Comparison of ENCODE assay signal across 11 cellular contexts in genomic region chr1:3417082-3417728, GRCh38. TPM values are rescaled to one million over a fixed set of nuclear protein-coding genes. Genes with fewer than 3 reads are reported as not detected.
DNase-seq lines count a peak whose midpoint lies in the region; ATAC-seq, FAIRE-seq and TF ChIP-seq lines count a peak whose summit lies in the region.
"Had no signal": no experiment of that assay in that cellular context is flagged by ENCODE, and none has a peak within 500 bp of the region (broad histone marks: within the 10 kb centered on the region; RNA-seq: fewer than 3 reads in every experiment).

No MANE protein-coding gene starts in this region.

- no peaks in the 10 kb centered on the region for H3K27me3 Mint-ChIP-seq in Caco-2 (ENCODE audit: insufficient read depth, unreplicated experiment)
- peaks cover 24% of the 10 kb centered on the region for H3K27me3 Mint-ChIP-seq in astrocyte (ENCODE audit: low read depth, unreplicated experiment)

- H3K4me2 ChIP-seq in astrocyte (ENCODE audit: low read length) = no peak overlapping the region

- no peaks in the 10 kb centered on the region for H3K4me1 Mint-ChIP-seq in Caco-2 (ENCODE audit: low read depth, unreplicated experiment)
- no peaks in the 10 kb centered on the region for H3K4me1 Mint-ChIP-seq in astrocyte (ENCODE audit: low read depth, unreplicated experiment)
- H3K4me1 Mint-ChIP-seq: activated naive CD8-positive, alpha-beta T cell treated with anti-CD3 and anti-CD28 coated beads, Interleukin-2, amount 50 U/mL, for 24 hours had no signal

- TF ChIP-seq CTCF in Caco-2 (IDR thresholded peaks at IDR 0.05; ENCODE audit: insufficient read depth in 1 of 2, low read depth in 1 of 2, low read length in 1 of 2, severe bottlenecking in 1 of 2, unreplicated experiment in 1 of 2) = peak; percentile 11 to 16
- TF ChIP-seq CTCF in HFF-Myc (IDR thresholded peaks at IDR 0.05; ENCODE audit: low read depth, low read length, missing control alignments) = peak; percentile 47
- TF ChIP-seq CTCF in astrocyte (IDR thresholded peaks at IDR 0.05; ENCODE audit: insufficient read depth, low read depth, low read length) = peak; percentile 26

- no peak overlapping the region for H3K9ac ChIP-seq in astrocyte (ENCODE audit: low read length)

- H3K4me1 ChIP-seq in Caco-2 (no peaks in the 10 kb centered on the region), astrocyte (ENCODE audit: insufficient read depth, low read length) (no peaks in the 10 kb centered on the region)

- no peak overlapping the region for H3K27ac ChIP-seq in astrocyte (ENCODE audit: low read depth, low read length)

- H3K9me3 Mint-ChIP-seq in Caco-2 (ENCODE audit: unreplicated experiment) = no peaks in the 10 kb centered on the region
- peaks cover 15% of the 10 kb centered on the region for H3K9me3 Mint-ChIP-seq in astrocyte (ENCODE audit: unreplicated experiment)
- H3K9me3 Mint-ChIP-seq: activated naive CD8-positive, alpha-beta T cell treated with anti-CD3 and anti-CD28 coated beads, Interleukin-2, amount 50 U/mL, for 24 hours had no signal

- no TSS peak for BruUV-seq in Caco-2 (replicated peaks; lab: Mats Ljungman, UMichigan)

- intact Hi-C loops in Caco-2 (cut with micrococcal nuclease; ENCODE audit: unreplicated experiment) = no loop called here

- no peaks in the 10 kb centered on the region for H3K36me3 ChIP-seq in Caco-2 (ENCODE audit: control insufficient read depth, insufficient read depth, low read length)
- H3K36me3 ChIP-seq in astrocyte (ENCODE audit: insufficient read depth, low read length) = no peaks in the 10 kb centered on the region

- H4K20me1 ChIP-seq in astrocyte (ENCODE audit: insufficient read depth, low read length) = no peaks in the 10 kb centered on the region

- H3K36me3 Mint-ChIP-seq in Caco-2 (ENCODE audit: insufficient read depth, unreplicated experiment) = no peaks in the 10 kb centered on the region
- H3K36me3 Mint-ChIP-seq in astrocyte (ENCODE audit: low read depth, unreplicated experiment) = peaks cover 5% of the 10 kb centered on the region

- no peak for DNase-seq in Caco-2
- DNase-seq in HFF-Myc (ENCODE audit: extremely low read depth, low read depth) = no peak
- no peak for DNase-seq in astrocyte (ENCODE audit: low read depth)
- peak; percentile 18 for DNase-seq in mucosa of gallbladder (ENCODE audit: low spot score)
- DNase-seq in stimulated activated CD4-positive, alpha-beta T cell treated with anti-CD3 and anti-CD28 coated beads, Interleukin-4, amount 100 ng/mL, for 24 hours = no peak
- DNase-seq in NCI-H2107 (lab: John Stamatoyannopoulos, UW) = no peak
- DNase-seq in HTR-8/SVneo (ENCODE audit: insufficient read length, low spot score) = no peak
- DNase-seq: activated naive CD8-positive, alpha-beta T cell treated with anti-CD3 and anti-CD28 coated beads, Interleukin-2, amount 50 U/mL, for 24 hours; NCI-H526 treated with DMSO at 0.1 percent for 48 hours had no signal

- no peak overlapping the region for H2AFZ ChIP-seq in astrocyte (ENCODE audit: low read depth, low read length)

- H3K4me3 ChIP-seq in Caco-2 (ENCODE audit: low read depth, low read length) (no peak overlapping the region), HFF-Myc (replicated peaks; ENCODE audit: low read depth, low read length) (no peak overlapping the region), astrocyte (ENCODE audit: insufficient read depth, low read depth, low read length) (no peak overlapping the region)

- FAIRE-seq in astrocyte (lab: Jason Lieb, UNC) (no peak), HTR-8/SVneo (lab: Jason Lieb, UNC) (no peak)

- no peak overlapping the region for H3K4me3 Mint-ChIP-seq in Caco-2 (ENCODE audit: unreplicated experiment)
- no peak overlapping the region for H3K4me3 Mint-ChIP-seq in astrocyte (ENCODE audit: unreplicated experiment)
- H3K4me3 Mint-ChIP-seq: activated naive CD8-positive, alpha-beta T cell treated with anti-CD3 and anti-CD28 coated beads, Interleukin-2, amount 50 U/mL, for 24 hours had no signal

- H3K9me3 ChIP-seq in Caco-2 (no peaks in the 10 kb centered on the region; the same call in 1 of the 2 replicates), astrocyte (ENCODE audit: insufficient read depth, low read depth, low read length) (peaks cover 5% of the 10 kb centered on the region)

- CTCF ChIA-PET in Caco-2 (lab: Charles Lee) = no interaction called here

- H3K79me2 ChIP-seq in astrocyte (ENCODE audit: insufficient read depth, low read length) = no peaks in the 10 kb centered on the region

- H3K27ac Mint-ChIP-seq in Caco-2 (ENCODE audit: unreplicated experiment) = no peak overlapping the region
- no peak overlapping the region for H3K27ac Mint-ChIP-seq in astrocyte (ENCODE audit: unreplicated experiment)
- H3K27ac Mint-ChIP-seq: activated naive CD8-positive, alpha-beta T cell treated with anti-CD3 and anti-CD28 coated beads, Interleukin-2, amount 50 U/mL, for 24 hours had no signal

- POLR2A ChIA-PET in Caco-2 (lab: Charles Lee) = no interaction called here

- no peaks in the 10 kb centered on the region for H3K27me3 ChIP-seq in Caco-2 (replicated peaks; ENCODE audit: control insufficient read depth, insufficient read depth, low read length)
- H3K27me3 ChIP-seq in astrocyte (ENCODE audit: insufficient read depth, low read length) = no peaks in the 10 kb centered on the region

- ATAC-seq in GM18520 (IDR thresholded peaks at IDR 0.05; ENCODE audit: unreplicated experiment) = no peak
- ATAC-seq: activated naive CD8-positive, alpha-beta T cell treated with anti-CD3 and anti-CD28 coated beads, Interleukin-2, amount 50 U/mL, for 24 hours had no signal

RNA-seq across cellular contexts. Expression of gene ARHGEF16, which starts 37.3 kb away (rescaled TPM):
- total RNA-seq in Caco-2 (2022) (35.6 and 40.6 TPM in 2 replicates), astrocyte (3.7 and 4.1 TPM in 2 replicates), mucosa of gallbladder (81.4 TPM)
- total RNA-seq: mononuclear cell had no signal
